ENCODE assay signal across 26 cellular contexts in the genomic region with DNA sequence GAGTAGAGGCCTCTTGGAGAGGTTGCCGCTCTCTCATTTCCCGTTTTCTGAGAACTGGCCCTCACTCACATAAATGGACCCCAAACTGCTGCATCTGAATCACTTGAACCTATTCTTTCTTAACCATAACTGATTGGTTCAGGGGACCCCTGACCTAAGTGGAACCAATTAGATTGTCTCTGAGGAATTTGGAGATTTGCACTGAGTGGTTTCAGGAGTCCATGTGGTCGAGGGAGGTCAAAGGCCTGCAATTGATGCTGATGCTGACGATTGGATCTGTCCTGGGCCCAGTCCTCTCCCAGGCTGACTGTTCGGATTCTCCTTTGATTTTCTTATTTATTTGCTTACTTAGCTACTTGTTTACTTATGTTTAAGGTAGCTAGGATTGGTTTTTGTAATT.
DNase-seq lines count a peak whose midpoint lies in the region; ATAC-seq and TF ChIP-seq lines count a peak whose summit lies in the region.
"Had no signal": no experiment of that assay in that cellular context is flagged by ENCODE, and none has a peak within 500 bp of the region (broad histone marks: within the 10 kb centered on the region; RNA-seq: fewer than 3 reads in every experiment).

No MANE protein-coding gene starts in this region.

- WGBS in mammary epithelial cell (ENCODE audit: low coverage, missing lambda C conversion rate), result 94% methylated on average over 5 of the region's 5 CpGs
- WGBS in hepatocyte (ENCODE audit: low lambda C conversion rate, missing lambda C conversion rate), result 76% methylated on average over 5 of the region's 5 CpGs

- peak overlapping the region; percentile 16 for H3K27ac Mint-ChIP-seq in MCF 10A (ENCODE audit: low read depth, unreplicated experiment)
- H3K27ac Mint-ChIP-seq: CD8-positive, alpha-beta memory T cell; H9 had no signal

- DNase-seq in MCF 10A (ENCODE audit: unreplicated experiment) (no peak), mammary epithelial cell (no peak), hepatocyte (ENCODE audit: low spot score) (no peak), gastrocnemius medialis (no peak), PC-9 (no peak)
- DNase-seq: ACHN; BE2C; Calu3; CD8-positive, alpha-beta memory T cell; DMS79 treated with DMSO at 0.1 percent for 48 hours; GF-D8; H9; KG1; NCI-H1092; NCI-H1417 treated with DMSO at 0.1 percent for 48 hours; NCI-H1694 treated with DMSO at 0.1 percent for 48 hours; NCI-H2081; NCI-H226; NCI-H510A; NCI-H69; SIG-M5 had no signal

- TF ChIP-seq CTCF in MCF 10A (IDR thresholded peaks at IDR 0.05; ENCODE audit: unreplicated experiment) (no peak), mammary epithelial cell (conservative IDR thresholded peaks at IDR 0.05 in 1 of 2, IDR thresholded peaks at IDR 0.05 in 1 of 2; ENCODE audit: extremely low read depth in 1 of 2, insufficient read depth in 1 of 2, low read depth in 1 of 2, low read length in 2 of 2) (no peak), hepatocyte (IDR thresholded peaks at IDR 0.05; ENCODE audit: poor library complexity) (no peak), gastrocnemius medialis (IDR thresholded peaks at IDR 0.05 in 4 of 5, conservative IDR thresholded peaks at IDR 0.05 in 1 of 5) (no peak), PC-9 (conservative IDR thresholded peaks at IDR 0.05) (no peak)

- H3K27me3 Mint-ChIP-seq in MCF 10A (ENCODE audit: insufficient read depth, unreplicated experiment), result no peaks in the 10 kb centered on the region

- no peak for TF ChIP-seq POLR2A in gastrocnemius medialis (IDR thresholded peaks at IDR 0.05)

- H3K9me2 ChIP-seq in hepatocyte (replicated peaks; ENCODE audit: insufficient read depth) (no peaks in the 10 kb centered on the region), PC-9 (ENCODE audit: insufficient read depth) (no peaks in the 10 kb centered on the region)

- H3K4me1 Mint-ChIP-seq in MCF 10A (ENCODE audit: insufficient read depth, unreplicated experiment), result peaks cover 11% of the 10 kb centered on the region
- H3K4me1 Mint-ChIP-seq: CD8-positive, alpha-beta memory T cell; H9 had no signal

- no peaks in the 10 kb centered on the region for H3K27me3 ChIP-seq in mammary epithelial cell (ENCODE audit: insufficient read depth, low read length)
- no peaks in the 10 kb centered on the region for H3K27me3 ChIP-seq in hepatocyte
- H3K27me3 ChIP-seq in gastrocnemius medialis, result no peaks in the 10 kb centered on the region
- no peaks in the 10 kb centered on the region for H3K27me3 ChIP-seq in PC-9 (ENCODE audit: insufficient read depth, low read depth)
- H3K27me3 ChIP-seq: BE2C had no signal

- H3K4me2 ChIP-seq in mammary epithelial cell (ENCODE audit: insufficient read depth, low read depth, low read length) (no peak overlapping the region), hepatocyte (no peak overlapping the region), PC-9 (no peak overlapping the region)

- ATAC-seq in gastrocnemius medialis (peak; percentile 3 to 6), HG03097 (IDR thresholded peaks at IDR 0.05; ENCODE audit: low FRiP score, unreplicated experiment) (no peak), GM18909 (IDR thresholded peaks at IDR 0.05; ENCODE audit: poor library complexity, unreplicated experiment) (no peak)
- ATAC-seq: SK-N-SH treated with all-trans-retinoic acid at 6 μM for 48 hours had no signal

- no peak overlapping the region for H3K4me3 Mint-ChIP-seq in MCF 10A (ENCODE audit: unreplicated experiment)
- H3K4me3 Mint-ChIP-seq: CD14-positive monocyte; CD8-positive, alpha-beta memory T cell; H9 had no signal

- no TSS peak for BruUV-seq in MCF 10A (replicated peaks; lab: Mats Ljungman, UMichigan)
- BruUV-seq in mammary epithelial cell (replicated peaks; lab: Mats Ljungman, UMichigan), result no TSS peak
- no TSS peak for BruUV-seq in PC-9 (replicated peaks; lab: Mats Ljungman, UMichigan)

- H4K20me1 ChIP-seq in mammary epithelial cell (ENCODE audit: insufficient read depth, low read length) (no peaks in the 10 kb centered on the region), hepatocyte (ENCODE audit: insufficient read depth, poor library complexity, severe bottlenecking) (no peaks in the 10 kb centered on the region), PC-9 (ENCODE audit: insufficient read depth) (no peaks in the 10 kb centered on the region)

- POLR2A ChIA-PET in MCF 10A (lab: Yijun Ruan, JAX) (interaction anchor here (0.7 to 2.3 kb wide), 6 partner anchors 20 to 409 kb away, joined by 3 to 8 read pairs (median 4); no protein-coding TSS in a partner anchor), PC-9 (lab: Charles Lee; ENCODE audit: unreplicated experiment) (no interaction called here)

- H3K36me3 ChIP-seq in mammary epithelial cell (ENCODE audit: insufficient read depth, low read length) (no peaks in the 10 kb centered on the region), hepatocyte (replicated peaks; ENCODE audit: insufficient read depth, low read depth) (no peaks in the 10 kb centered on the region), gastrocnemius medialis (no peaks in the 10 kb centered on the region), PC-9 (ENCODE audit: low read depth) (no peaks in the 10 kb centered on the region)
- H3K36me3 ChIP-seq: BE2C had no signal

- CTCF ChIA-PET in MCF 10A (lab: Yijun Ruan, JAX) (no interaction called here), mammary epithelial cell (lab: Charles Lee; ENCODE audit: low non-redundant PET) (no interaction called here), PC-9 (lab: Charles Lee) (no interaction called here)

- peaks cover under 1% of the 10 kb centered on the region; the same call in 1 of the 2 replicates for H3F3A ChIP-seq in PC-9 (ENCODE audit: insufficient read depth, low read depth)

- H3K9me3 Mint-ChIP-seq in MCF 10A (ENCODE audit: unreplicated experiment), result no peaks in the 10 kb centered on the region

- in situ Hi-C loops in mammary epithelial cell (cut with MboI; ENCODE audit: low sequenced_read_pairs in 2 of 2) (no loop called here), gastrocnemius medialis (cut with MboI; ENCODE audit: low sequenced_read_pairs in 4 of 4) (loop anchor here in 1 of 4 donors (10.0 kb wide), 1 partner anchor 47 kb away; no protein-coding TSS in a partner anchor)

- H3K79me2 ChIP-seq in mammary epithelial cell (ENCODE audit: insufficient read depth, low read length), result no peaks in the 10 kb centered on the region
- H3K79me2 ChIP-seq in hepatocyte, result no peaks in the 10 kb centered on the region
- H3K79me2 ChIP-seq in PC-9 (ENCODE audit: low read depth), result no peaks in the 10 kb centered on the region

- no peaks in the 10 kb centered on the region for H3K36me3 Mint-ChIP-seq in MCF 10A (ENCODE audit: insufficient read depth, unreplicated experiment)
- H3K36me3 Mint-ChIP-seq: CD14-positive monocyte had no signal

- intact Hi-C loops in MCF 10A (cut with micrococcal nuclease) (no loop called here), mammary epithelial cell (cut with micrococcal nuclease) (loop anchor here (5.0 kb wide), 1 partner anchor 64 kb away; no protein-coding TSS in a partner anchor), gastrocnemius medialis (cut with DNase I; ENCODE audit: low total_unique reads) (no loop called here), PC-9 (cut with micrococcal nuclease; ENCODE audit: unreplicated experiment) (no loop called here)

- H3K4me1 ChIP-seq in mammary epithelial cell (ENCODE audit: insufficient read depth, low read length) (peaks cover 3% of the 10 kb centered on the region), hepatocyte (ENCODE audit: insufficient read depth) (no peaks in the 10 kb centered on the region), gastrocnemius medialis (peaks cover 10 to 13% of the 10 kb centered on the region in 2 donors), PC-9 (replicated peaks; ENCODE audit: insufficient read depth) (peaks cover 8% of the 10 kb centered on the region)
- H3K4me1 ChIP-seq: BE2C had no signal

- H2AFZ ChIP-seq in mammary epithelial cell (ENCODE audit: low read depth, low read length) (no peak overlapping the region), hepatocyte (no peak overlapping the region), PC-9 (no peak overlapping the region)

- H3K4me3 ChIP-seq in mammary epithelial cell (replicated peaks in 1 of 3; ENCODE audit: insufficient read depth in 1 of 3, low read depth in 2 of 3, low read length in 3 of 3), result no peak overlapping the region
- H3K4me3 ChIP-seq in hepatocyte, result no peak overlapping the region
- no peak overlapping the region for H3K4me3 ChIP-seq in gastrocnemius medialis
- H3K4me3 ChIP-seq in PC-9, result no peak overlapping the region

- no peaks in the 10 kb centered on the region for H3K9me3 ChIP-seq in mammary epithelial cell (replicated peaks; ENCODE audit: insufficient read depth, low read length)
- no peaks in the 10 kb centered on the region for H3K9me3 ChIP-seq in hepatocyte (ENCODE audit: low read depth)
- no peaks in the 10 kb centered on the region for H3K9me3 ChIP-seq in gastrocnemius medialis
- no peaks in the 10 kb centered on the region; the same call in 1 of the 2 replicates for H3K9me3 ChIP-seq in PC-9 (ENCODE audit: insufficient read depth, low read depth)
- H3K9me3 ChIP-seq: BE2C had no signal

- no peak overlapping the region for H3K27ac ChIP-seq in mammary epithelial cell (ENCODE audit: insufficient read depth, low read depth, low read length)
- H3K27ac ChIP-seq in hepatocyte, result peak overlapping the region; percentile 32
- H3K27ac ChIP-seq in gastrocnemius medialis, result peak overlapping the region; percentile 52 to 71 (median 70)
- H3K27ac ChIP-seq in PC-9, result no peak overlapping the region
- H3K27ac ChIP-seq: 22Rv1 had no signal

- dilution Hi-C loops in mammary epithelial cell (cut with HindIII; ENCODE audit: low sequenced_read_pairs), result no loop called here

- H3K9ac ChIP-seq in mammary epithelial cell (ENCODE audit: insufficient read depth, low read length), result no peak overlapping the region

Comparison
In these comparisons a context has a peak if more than half of its experiments do, and no peak if none do; other contexts are left out.
1. H3K27ac ChIP-seq: peak in hepatocyte (single experiment) and gastrocnemius medialis (4 of 4); none in mammary epithelial cell (single experiment) and PC-9 (single experiment).
2. ATAC-seq: peak in gastrocnemius medialis (2 of 2); none in HG03097 (single experiment) and GM18909 (single experiment).